In genomic region chr14:54570651-54571415, GRCh38 we compare ENCODE assay signal across 11 cellular contexts. TPM values are rescaled to one million over a fixed set of nuclear protein-coding genes. Genes with fewer than 3 reads are reported as not detected.
A peak's percentile ranks its signal among the peaks of the same experiment; 100 is the strongest.
DNase-seq lines count a peak whose midpoint lies in the region; ATAC-seq and TF ChIP-seq lines count a peak whose summit lies in the region.
"Had no signal": no experiment of that assay in that cellular context is flagged by ENCODE, and none has a peak within 500 bp of the region (broad histone marks: within the 10 kb centered on the region; RNA-seq: fewer than 3 reads in every experiment).

No MANE protein-coding gene starts in this region.

- peaks cover 0 to 15% (median 0%) of the 10 kb centered on the region in 3 donors for H3K27me3 ChIP-seq in stomach

- peaks cover 0 to 48% (median 30%) of the 10 kb centered on the region in 4 donors for H3K4me1 ChIP-seq in stomach

- H3K4me3 Mint-ChIP-seq in naive thymus-derived CD8-positive, alpha-beta T cell, result no peak overlapping the region
- H3K4me3 Mint-ChIP-seq: WTC11 had no signal

- TF ChIP-seq CTCF in WI38 (IDR thresholded peaks at IDR 0.05; ENCODE audit: low read depth, low read length) (no peak), fibroblast of the aortic adventitia (IDR thresholded peaks at IDR 0.05; ENCODE audit: insufficient read depth, low read length) (no peak), stomach (IDR thresholded peaks at IDR 0.05) (no peak), GM20000 (IDR thresholded peaks at IDR 0.05; ENCODE audit: extremely low read depth, missing control alignments) (no peak)

- H3K4me3 ChIP-seq in WI38 (ENCODE audit: low read depth, low read length), result peak overlapping the region; percentile 79
- H3K4me3 ChIP-seq in fibroblast of the aortic adventitia (ENCODE audit: low read depth, low read length), result no peak overlapping the region
- peak overlapping the region in 1 of 4 donors; percentile 18 for H3K4me3 ChIP-seq in stomach
- H3K4me3 ChIP-seq: lung had no signal

- DNase-seq in GM03348 (ENCODE audit: low spot score) (peak; percentile 63), fibroblast of the aortic adventitia (ENCODE audit: low read depth) (peak; percentile 84), stomach (no peak), GM20000 (ENCODE audit: low spot score) (no peak)
- no peak for DNase-seq in naive thymus-derived CD8-positive, alpha-beta T cell
- DNase-seq: NCI-H1417 had no signal

- peaks cover 0 to 10% (median 0%) of the 10 kb centered on the region in 4 donors for H3K36me3 ChIP-seq in stomach

- intact Hi-C loops in stomach (cut with DNase I; ENCODE audit: low total_unique reads), result no loop called here

- no peak overlapping the region for H3K27ac Mint-ChIP-seq in naive thymus-derived CD8-positive, alpha-beta T cell
- H3K27ac Mint-ChIP-seq: WTC11 had no signal

- peaks cover 3 to 16% (median 10%) of the 10 kb centered on the region in 4 donors for H3K4me1 Mint-ChIP-seq in naive thymus-derived CD8-positive, alpha-beta T cell

- WGBS in stomach, 5 donors, result 68 to 81% (median 74%) methylated on average over 5 of the region's 5 CpGs

- peak overlapping the region in 4 of 5 donors; percentile 98 to 100 (median 100) for H3K27ac ChIP-seq in stomach

- peaks cover 0 to 27% (median 17%) of the 10 kb centered on the region in 3 donors for H3K36me3 Mint-ChIP-seq in naive thymus-derived CD8-positive, alpha-beta T cell

- no peak for TF ChIP-seq EP300 in stomach (IDR thresholded peaks at IDR 0.05)

- H3K9me3 ChIP-seq in stomach, result peaks cover 0 to 11% (median 5%) of the 10 kb centered on the region in 4 donors

- no peak for TF ChIP-seq POLR2A in stomach (IDR thresholded peaks at IDR 0.05)

- ATAC-seq in HG03439 (IDR thresholded peaks at IDR 0.05; ENCODE audit: unreplicated experiment) (no peak), HG02588 (IDR thresholded peaks at IDR 0.05; ENCODE audit: unreplicated experiment) (no peak)
- ATAC-seq in naive thymus-derived CD8-positive, alpha-beta T cell, result no peak
- ATAC-seq: WTC11 had no signal

- POLR2A ChIA-PET in naive thymus-derived CD8-positive, alpha-beta T cell (lab: Charles Lee), result no interaction called here

- peaks cover 0 to 25% (median 15%) of the 10 kb centered on the region in 9 donors for H3K9me3 Mint-ChIP-seq in naive thymus-derived CD8-positive, alpha-beta T cell
- H3K9me3 Mint-ChIP-seq: WTC11 had no signal

- H3K27me3 Mint-ChIP-seq in naive thymus-derived CD8-positive, alpha-beta T cell, result peaks cover 13 to 30% (median 22%) of the 10 kb centered on the region in 5 donors

RNA-seq across cellular contexts. Expression of gene SAMD4A, which starts 3.9 kb away (rescaled TPM):
- total RNA-seq in fibroblast of the aortic adventitia (ENCODE audit: low replicate concordance), result 8.6 and 20.1 TPM in 2 replicates
- 10 to 100 TPM; 11.6 to 67.4 (median 19.8) TPM for total RNA-seq in stomach
- polyA plus RNA-seq in stomach, result 10 to 100 TPM in 1 of 3 donors, 1 to 10 TPM in 2; 2.5 to 12.1 (median 5.3) TPM
- total RNA-seq in naive thymus-derived CD8-positive, alpha-beta T cell, result under 1 TPM; 0.85 to 0.99 TPM
- polyA plus RNA-seq in naive thymus-derived CD8-positive, alpha-beta T cell, result not detected

Comparison
In these comparisons a context has a peak if more than half of its experiments do, and no peak if none do; other contexts are left out.
1. DNase-seq: peak in GM03348 (single experiment) and fibroblast of the aortic adventitia (single experiment); none in stomach (single experiment), naive thymus-derived CD8-positive, alpha-beta T cell (0 of 10) and GM20000 (single experiment).